In the genomic region with DNA sequence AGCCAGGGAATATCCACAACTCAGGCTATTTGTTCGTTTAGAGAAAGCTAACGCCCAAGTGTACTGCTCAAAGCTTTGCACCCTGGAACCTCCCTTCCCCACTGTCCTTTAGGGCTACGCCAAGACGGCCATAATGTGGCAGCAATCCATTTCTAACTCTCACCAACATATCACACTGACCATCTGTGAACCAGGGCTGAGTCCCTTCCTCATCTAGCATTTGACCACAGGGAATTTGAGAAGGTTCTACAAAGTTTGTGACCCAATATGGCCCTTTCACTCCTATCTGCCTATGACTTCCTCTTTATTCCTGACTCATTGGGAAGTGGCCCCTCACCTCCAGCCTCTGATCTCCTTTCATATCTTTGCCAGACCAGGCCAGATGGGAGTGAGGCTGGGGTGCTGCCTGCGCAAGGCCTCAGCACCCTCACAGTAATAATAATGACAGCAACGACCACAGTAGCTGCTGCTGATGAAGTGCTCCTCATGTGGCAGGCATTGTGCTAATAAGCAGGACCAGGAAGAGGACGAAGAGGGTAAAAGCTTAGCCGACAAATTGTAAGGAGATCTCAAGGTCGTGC, we compare ENCODE assay signal across 9 cellular contexts. TPM values are rescaled to one million over a fixed set of nuclear protein-coding genes. Genes with fewer than 3 reads are reported as not detected.
DNase-seq lines count a peak whose midpoint lies in the region; ATAC-seq and TF ChIP-seq lines count a peak whose summit lies in the region.
"Had no signal": no experiment of that assay in that cellular context is flagged by ENCODE, and none has a peak within 500 bp of the region (broad histone marks: within the 10 kb centered on the region; RNA-seq: fewer than 3 reads in every experiment).

No MANE protein-coding gene starts in this region.

- peaks cover 19% of the 10 kb centered on the region for H3K4me1 ChIP-seq in CD4-positive, CD25-positive, alpha-beta regulatory T cell (ENCODE audit: control insufficient read depth, insufficient read depth, low read length, poor library complexity, severe bottlenecking)
- H3K4me1 ChIP-seq in HCT116 (ENCODE audit: control insufficient read depth in 1 of 2, insufficient read depth in 2 of 2, low read length in 2 of 2) = peaks cover 0 to 18% of the 10 kb centered on the region in 2 experiments; a peak in 3 of 4 replicates

- no peak for DNase-seq in CD4-positive, CD25-positive, alpha-beta regulatory T cell
- DNase-seq in HCT116 (ENCODE audit: low read depth, low spot score) (no peak), SKM-1 treated with dmso at 0.1 percent for 144 hours (lab: John Stamatoyannopoulos, UW; ENCODE audit: unreplicated experiment) (peak; percentile 83), caudate nucleus (lab: John Stamatoyannopoulos, UW) (no peak), NCI-H82 treated with DMSO at 0.1 percent for 48 hours (lab: John Stamatoyannopoulos, UW; ENCODE audit: unreplicated experiment) (no peak)

- intact Hi-C loops in HCT116 (cut with micrococcal nuclease) = no loop called here

- H3K9me2 ChIP-seq in HCT116 (ENCODE audit: insufficient read depth) = no peaks in the 10 kb centered on the region

- H3K36me3 Mint-ChIP-seq in CD4-positive, CD25-positive, alpha-beta regulatory T cell = no peaks in the 10 kb centered on the region

- H3K27ac ChIP-seq in CD4-positive, CD25-positive, alpha-beta regulatory T cell (ENCODE audit: insufficient read depth, low read length, poor library complexity, severe bottlenecking) = no peak overlapping the region
- no peak overlapping the region for H3K27ac ChIP-seq in HCT116 (ENCODE audit: low read depth, low read length)
- H3K27ac ChIP-seq in caudate nucleus (ENCODE audit: low read depth, low read length) = peak overlapping the region; percentile 68
- H3K27ac ChIP-seq: Peyer's patch had no signal

- no peaks in the 10 kb centered on the region for H3K27me3 Mint-ChIP-seq in CD4-positive, CD25-positive, alpha-beta regulatory T cell

- H3K9ac ChIP-seq in HCT116 (ENCODE audit: low read length) = no peak overlapping the region

- TF ChIP-seq RAD21 in HCT116 (IDR thresholded peaks at IDR 0.05; ENCODE audit: low read depth) = no peak

- H3K4me3 ChIP-seq in CD4-positive, CD25-positive, alpha-beta regulatory T cell (ENCODE audit: low read depth, low read length) = no peak overlapping the region
- no peak overlapping the region for H3K4me3 ChIP-seq in HCT116 (replicated peaks in 1 of 2; ENCODE audit: low read depth in 1 of 2, low read length in 2 of 2)

- peak overlapping the region in 3 of 4 donors; percentile 67 to 94 (median 79) for H3K4me3 Mint-ChIP-seq in CD4-positive, CD25-positive, alpha-beta regulatory T cell

- no peak overlapping the region for H2AFZ ChIP-seq in HCT116 (ENCODE audit: low read depth, low read length, poor library complexity, severe bottlenecking)

- peak overlapping the region in 2 of 3 donors; percentile 77 to 89 for H3K27ac Mint-ChIP-seq in CD4-positive, CD25-positive, alpha-beta regulatory T cell

- BruUV-seq in HCT116 (replicated peaks; lab: Mats Ljungman, UMichigan) = no TSS peak

- no peak for TF ChIP-seq CTCF in HCT116 (IDR thresholded peaks at IDR 0.05 in 2 of 3, conservative IDR thresholded peaks at IDR 0.05 in 1 of 3; ENCODE audit: borderline replicate concordance in 1 of 3, insufficient read depth in 1 of 3, low read depth in 2 of 3, low read length in 2 of 3)

- H3K4me1 Mint-ChIP-seq in CD4-positive, CD25-positive, alpha-beta regulatory T cell = peaks cover 4 to 28% (median 23%) of the 10 kb centered on the region in 4 donors

- no peak for TF ChIP-seq POLR2A in HCT116 (IDR thresholded peaks at IDR 0.05; ENCODE audit: borderline replicate concordance, extremely low read depth, insufficient read depth, insufficient read length)

- no peaks in the 10 kb centered on the region for H3K9me3 Mint-ChIP-seq in CD4-positive, CD25-positive, alpha-beta regulatory T cell

- H3K4me2 ChIP-seq in HCT116 (ENCODE audit: low read length) = peak overlapping the region; percentile 69; the same call in 1 of the 2 replicates

- no peaks in the 10 kb centered on the region for H3K9me3 ChIP-seq in CD4-positive, CD25-positive, alpha-beta regulatory T cell (ENCODE audit: control insufficient read depth in 2 of 2, low read length in 2 of 2)
- H3K9me3 ChIP-seq in HCT116 (ENCODE audit: control insufficient read depth in 1 of 2, insufficient read depth in 1 of 2, low read depth in 1 of 2, low read length in 2 of 2) = no peaks in the 10 kb centered on the region
- H3K9me3 ChIP-seq: BE2C, Peyer's patch had no signal

- H3K27me3 ChIP-seq in CD4-positive, CD25-positive, alpha-beta regulatory T cell (ENCODE audit: control insufficient read depth, insufficient read depth, low read length) = peaks cover 2% of the 10 kb centered on the region
- H3K27me3 ChIP-seq in HCT116 (ENCODE audit: insufficient read depth, low read length) = no peaks in the 10 kb centered on the region
- H3K27me3 ChIP-seq: BE2C, Peyer's patch had no signal

- RAD21 ChIA-PET in HCT116 (lab: Charles Lee; ENCODE audit: low non-redundant PET in 1 of 2, low total read pairs in 2 of 2, uncharacterized antibody in 2 of 2, unreplicated experiment in 2 of 2) = interaction anchor here (1.0 to 3.6 kb wide), 8 partner anchors 27 to 321 kb away, joined by 3 to 20 read pairs (median 4); a partner anchor contains a TSS

- no peaks in the 10 kb centered on the region for H3K79me2 ChIP-seq in HCT116 (ENCODE audit: insufficient read depth, low read length)

- CTCF ChIA-PET in HCT116 (lab: Charles Lee) = interaction anchor here (0.7 to 2.6 kb wide), 24 partner anchors 8 to 453 kb away, joined by 3 to 79 read pairs (median 4); a partner anchor contains a TSS

- H4K20me1 ChIP-seq in HCT116 (ENCODE audit: insufficient read depth) = no peaks in the 10 kb centered on the region

- H3K36me3 ChIP-seq in CD4-positive, CD25-positive, alpha-beta regulatory T cell (ENCODE audit: control insufficient read depth, insufficient read depth, low read length) = no peaks in the 10 kb centered on the region
- H3K36me3 ChIP-seq in HCT116 (ENCODE audit: control insufficient read depth in 1 of 2, insufficient read depth in 2 of 2, low read length in 2 of 2) = no peaks in the 10 kb centered on the region
- H3K36me3 ChIP-seq: BE2C, Peyer's patch had no signal

- POLR2A ChIA-PET in HCT116 (lab: Charles Lee) = interaction anchor here (0.8 to 1.7 kb wide), 2 partner anchors 9 to 269 kb away, joined by 3 to 5 read pairs; no protein-coding TSS in a partner anchor

- no peak for ATAC-seq in CD4-positive, CD25-positive, alpha-beta regulatory T cell (ENCODE audit: low read depth in 2 of 2)
- ATAC-seq in HCT116 (no peak), GM21825 (IDR thresholded peaks at IDR 0.05; ENCODE audit: unreplicated experiment) (no peak), HG02571 (IDR thresholded peaks at IDR 0.05; ENCODE audit: unreplicated experiment) (no peak)

TF ChIP-seq in HCT116, 20 proteins besides CTCF, POLR2A, EP300 and RAD21:
- TF ChIP-seq TCF7L2 (IDR thresholded peaks at IDR 0.05; ENCODE audit: borderline replicate concordance, extremely low read depth, insufficient read depth, insufficient read length) (no peak), SP1 (IDR thresholded peaks at IDR 0.05; ENCODE audit: low read depth) (no peak), FOSL1 (IDR thresholded peaks at IDR 0.05; ENCODE audit: low read depth) (no peak), JUND (IDR thresholded peaks at IDR 0.05) (no peak), ZFX (IDR thresholded peaks at IDR 0.05) (no peak), EZH2phosphoT487 (IDR thresholded peaks at IDR 0.05; ENCODE audit: borderline replicate concordance) (no peak), POLR2AphosphoS5 (IDR thresholded peaks at IDR 0.05; ENCODE audit: low read depth, low read length) (no peak), SRF (IDR thresholded peaks at IDR 0.05; ENCODE audit: low read depth) (no peak)
- TF ChIP-seq, protein P1, sequence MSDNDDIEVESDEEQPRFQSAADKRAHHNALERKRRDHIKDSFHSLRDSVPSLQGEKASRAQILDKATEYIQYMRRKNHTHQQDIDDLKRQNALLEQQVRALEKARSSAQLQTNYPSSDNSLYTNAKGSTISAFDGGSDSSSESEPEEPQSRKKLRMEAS (IDR thresholded peaks at IDR 0.05) = no peak
- TF ChIP-seq, protein P2, sequence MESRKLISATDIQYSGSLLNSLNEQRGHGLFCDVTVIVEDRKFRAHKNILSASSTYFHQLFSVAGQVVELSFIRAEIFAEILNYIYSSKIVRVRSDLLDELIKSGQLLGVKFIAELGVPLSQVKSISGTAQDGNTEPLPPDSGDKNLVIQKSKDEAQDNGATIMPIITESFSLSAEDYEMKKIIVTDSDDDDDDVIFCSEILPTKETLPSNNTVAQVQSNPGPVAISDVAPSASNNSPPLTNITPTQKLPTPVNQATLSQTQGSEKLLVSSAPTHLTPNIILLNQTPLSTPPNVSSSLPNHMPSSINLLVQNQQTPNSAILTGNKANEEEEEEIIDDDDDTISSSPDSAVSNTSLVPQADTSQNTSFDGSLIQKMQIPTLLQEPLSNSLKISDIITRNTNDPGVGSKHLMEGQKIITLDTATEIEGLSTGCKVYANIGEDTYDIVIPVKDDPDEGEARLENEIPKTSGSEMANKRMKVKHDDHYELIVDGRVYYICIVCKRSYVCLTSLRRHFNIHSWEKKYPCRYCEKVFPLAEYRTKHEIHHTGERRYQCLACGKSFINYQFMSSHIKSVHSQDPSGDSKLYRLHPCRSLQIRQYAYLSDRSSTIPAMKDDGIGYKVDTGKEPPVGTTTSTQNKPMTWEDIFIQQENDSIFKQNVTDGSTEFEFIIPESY (IDR thresholded peaks at IDR 0.05; ENCODE audit: extremely low read depth, insufficient replicate concordance, low read length) = no peak
- TF ChIP-seq, protein P3, sequence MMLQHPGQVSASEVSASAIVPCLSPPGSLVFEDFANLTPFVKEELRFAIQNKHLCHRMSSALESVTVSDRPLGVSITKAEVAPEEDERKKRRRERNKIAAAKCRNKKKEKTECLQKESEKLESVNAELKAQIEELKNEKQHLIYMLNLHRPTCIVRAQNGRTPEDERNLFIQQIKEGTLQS (IDR thresholded peaks at IDR 0.05) = no peak

RNA-seq across cellular contexts. Expression of a gene that starts 9.3 kb away (rescaled TPM):
- 6.1 TPM for total RNA-seq in CD4-positive, CD25-positive, alpha-beta regulatory T cell
- 1 to 10 TPM in 1 of 4 donors, under 1 TPM in 2, not detected in 1; 0.25 to 1.3 (median 0.30) TPM for polyA plus RNA-seq in CD4-positive, CD25-positive, alpha-beta regulatory T cell
- total RNA-seq in HCT116 (2021; ENCODE audit: unreplicated experiment) = 15.1 TPM
- polyA plus RNA-seq in HCT116 (2012) = 10.4 and 10.6 TPM in 2 replicates

RNA-seq across cellular contexts. Expression of a gene that starts 40.2 kb away (rescaled TPM):
- 115 TPM for total RNA-seq in CD4-positive, CD25-positive, alpha-beta regulatory T cell
- polyA plus RNA-seq in CD4-positive, CD25-positive, alpha-beta regulatory T cell = 10 to 100 TPM in 1 of 4 donors, 1 to 10 TPM in 3; 7.7 to 16.0 (median 8.2) TPM
- total RNA-seq in HCT116 (2021; ENCODE audit: unreplicated experiment) = 37.2 TPM
- polyA plus RNA-seq in HCT116 (2012) = 29.5 and 30.8 TPM in 2 replicates

RNA-seq across cellular contexts. Expression of a gene that starts 54.6 kb away (rescaled TPM):
- 20.5 TPM for total RNA-seq in CD4-positive, CD25-positive, alpha-beta regulatory T cell
- 1 to 10 TPM; 2.4 to 5.5 (median 3.5) TPM for polyA plus RNA-seq in CD4-positive, CD25-positive, alpha-beta regulatory T cell
- total RNA-seq in HCT116 (2021; ENCODE audit: unreplicated experiment) = 8.7 TPM
- polyA plus RNA-seq in HCT116 (2012) = 5.1 and 5.4 TPM in 2 replicates

RNA-seq across cellular contexts. Expression of a gene that starts 54.7 kb away (rescaled TPM):
- total RNA-seq in CD4-positive, CD25-positive, alpha-beta regulatory T cell = 83.9 TPM
- polyA plus RNA-seq in CD4-positive, CD25-positive, alpha-beta regulatory T cell = 100 to 1,000 TPM in 1 of 4 donors, 10 to 100 TPM in 3; 94.0 to 102 (median 96.1) TPM
- 91.9 TPM for total RNA-seq in HCT116 (2021; ENCODE audit: unreplicated experiment)
- polyA plus RNA-seq in HCT116 (2012) = 91.2 and 93.8 TPM in 2 replicates
